23 cellular contexts compared by ENCODE assay signal in the genomic region with DNA sequence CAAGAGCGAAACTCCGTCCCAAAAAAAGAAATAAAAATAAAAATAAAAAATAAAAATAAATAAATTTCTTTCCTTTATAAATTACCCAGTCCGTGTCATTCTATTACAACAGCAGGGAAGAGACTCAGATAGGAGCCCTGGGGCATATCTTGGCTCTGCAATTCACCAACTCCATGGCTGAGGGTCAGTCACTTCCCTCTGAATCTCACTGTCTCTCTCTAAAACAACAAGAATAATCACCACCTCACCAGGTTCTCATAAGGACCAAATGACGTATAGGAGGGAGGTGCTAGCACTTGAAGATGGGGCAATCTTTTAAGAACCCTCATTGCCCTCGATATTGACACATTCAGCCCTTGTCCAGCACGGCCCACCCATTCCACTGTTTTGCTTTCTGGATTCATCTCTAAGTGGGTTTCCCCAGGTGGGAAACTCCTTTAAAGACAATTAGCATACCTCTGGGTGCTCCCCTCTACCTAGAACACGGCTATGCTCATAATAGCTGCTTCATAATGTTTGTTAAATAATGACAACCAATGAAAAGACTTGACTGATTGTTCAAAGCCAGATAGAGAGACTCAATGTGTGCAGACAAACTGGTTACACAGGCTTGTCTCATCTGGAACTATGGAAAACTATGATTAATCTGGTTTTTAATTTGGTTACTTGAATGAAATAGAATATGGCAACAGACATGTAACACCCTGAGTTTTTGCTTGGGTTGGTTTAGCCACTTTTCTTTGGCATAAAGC. TPM values are rescaled to one million over a fixed set of nuclear protein-coding genes. Genes with fewer than 3 reads are reported as not detected.
A peak's percentile ranks its signal among the peaks of the same experiment; 100 is the strongest.
DNase-seq lines count a peak whose midpoint lies in the region; ATAC-seq, FAIRE-seq and TF ChIP-seq lines count a peak whose summit lies in the region.
"Had no signal": no experiment of that assay in that cellular context is flagged by ENCODE, and none has a peak within 500 bp of the region (broad histone marks: within the 10 kb centered on the region; RNA-seq: fewer than 3 reads in every experiment).

No MANE protein-coding gene starts in this region.

- H3K9me3 Mint-ChIP-seq in mesothelial cell of epicardium = no peaks in the 10 kb centered on the region

- peaks cover 20% of the 10 kb centered on the region for H3K4me1 Mint-ChIP-seq in mesothelial cell of epicardium
- H3K4me1 Mint-ChIP-seq: CD4-positive, alpha-beta memory T cell; IgD-negative memory B cell had no signal

- H3K27ac ChIP-seq in right lobe of liver (no peak overlapping the region), small intestine (ENCODE audit: low read depth in 1 of 2, low read length in 1 of 2) (no peak overlapping the region)
- H3K27ac ChIP-seq: 22Rv1; BLaER1 treated with 17β-estradiol and CSF1 and Interleukin-3, amounts not matched to agents 10 nM and 100 nM; Peyer's patch had no signal

- DNase-seq in DMS53 (lab: John Stamatoyannopoulos, UW) (peak; percentile 19), DMS53 treated with DMSO at 0.1 percent for 48 hours (lab: John Stamatoyannopoulos, UW; ENCODE audit: unreplicated experiment) (no peak), bronchial epithelial cell (ENCODE audit: low read depth) (peak; percentile 47), mesothelial cell of epicardium (ENCODE audit: low spot score in 2 of 2, unreplicated experiment in 2 of 2) (no peak), right lobe of liver (no peak), GM13977 (ENCODE audit: low spot score) (no peak), small intestine (no peak)
- DNase-seq: ACHN; Caco-2; CD4-positive, alpha-beta memory T cell; DMS153; GDM1; H7; Kasumi-1; MG63; NCI-H1417 treated with DMSO at 0.1 percent for 48 hours; NCI-H187; Peyer's patch had no signal

- H3K4me3 ChIP-seq in bronchial epithelial cell (ENCODE audit: low read depth, low read length) = no peak overlapping the region
- no peak overlapping the region for H3K4me3 ChIP-seq in right lobe of liver
- H3K4me3 ChIP-seq in small intestine (ENCODE audit: low read depth in 1 of 2, low read length in 2 of 2) = no peak overlapping the region
- H3K4me3 ChIP-seq: BLaER1 treated with 17β-estradiol and CSF1 and Interleukin-3, amounts not matched to agents 10 nM and 100 nM; MG63; Peyer's patch had no signal

- intact Hi-C loops in right lobe of liver (cut with DNase I) = no loop called here

- H3K9me3 ChIP-seq in right lobe of liver (no peaks in the 10 kb centered on the region), small intestine (ENCODE audit: control insufficient read depth, low read depth) (no peaks in the 10 kb centered on the region)
- H3K9me3 ChIP-seq: BLaER1 treated with 17β-estradiol and CSF1 and Interleukin-3, amounts not matched to agents 10 nM and 100 nM; Caco-2; MG63; Peyer's patch had no signal

- 79% methylated on average over 7 of the region's 7 CpGs for WGBS in right lobe of liver (ENCODE audit: insufficient coverage, low coverage, low lambda C conversion rate, missing lambda C conversion rate)
- 89% methylated on average over 7 of the region's 7 CpGs for WGBS in small intestine, 3 donors

- TF ChIP-seq POLR2A in right lobe of liver (IDR thresholded peaks at IDR 0.05) = no peak

- TF ChIP-seq EP300 in Ishikawa (IDR thresholded peaks at IDR 0.05; ENCODE audit: borderline replicate concordance) = no peak

- H3K27me3 ChIP-seq in bronchial epithelial cell (ENCODE audit: control insufficient read depth, insufficient read depth, low read length) (no peaks in the 10 kb centered on the region), right lobe of liver (no peaks in the 10 kb centered on the region), small intestine (ENCODE audit: control insufficient read depth in 2 of 2, insufficient read depth in 2 of 2, low read length in 2 of 2) (no peaks in the 10 kb centered on the region)
- H3K27me3 ChIP-seq: BLaER1 treated with 17β-estradiol and CSF1 and Interleukin-3, amounts not matched to agents 10 nM and 100 nM; MG63; Peyer's patch had no signal

- no peaks in the 10 kb centered on the region for H3K36me3 Mint-ChIP-seq in mesothelial cell of epicardium
- H3K36me3 Mint-ChIP-seq: CD4-positive, alpha-beta memory T cell; IgD-negative memory B cell had no signal

- peaks cover 2% of the 10 kb centered on the region for H3K27me3 Mint-ChIP-seq in mesothelial cell of epicardium (ENCODE audit: low read depth)

- in situ Hi-C loops in GM13977 (cut with MboI; ENCODE audit: low pct_unique_long_range_greater_than_20kb, low sequenced_read_pairs, unreplicated experiment) = no loop called here

- FAIRE-seq in bronchial epithelial cell (lab: Jason Lieb, UNC) = no peak
- no peak for FAIRE-seq in small intestine (lab: Jason Lieb, UNC)

- peak overlapping the region; percentile 75 for H3K27ac Mint-ChIP-seq in mesothelial cell of epicardium
- H3K27ac Mint-ChIP-seq: CD4-positive, alpha-beta memory T cell; IgD-negative memory B cell had no signal

- TF ChIP-seq CTCF in bronchial epithelial cell (IDR thresholded peaks at IDR 0.05; ENCODE audit: insufficient read depth, low read length, severe bottlenecking) (no peak), mesothelial cell of epicardium (IDR thresholded peaks at IDR 0.05; ENCODE audit: unreplicated experiment) (no peak), right lobe of liver (IDR thresholded peaks at IDR 0.05) (no peak), GM13977 (IDR thresholded peaks at IDR 0.05; ENCODE audit: extremely low read depth, insufficient read depth, missing control alignments) (no peak)

- H3K36me3 ChIP-seq in bronchial epithelial cell (ENCODE audit: control insufficient read depth, insufficient read depth, low read length) (no peaks in the 10 kb centered on the region), right lobe of liver (no peaks in the 10 kb centered on the region), small intestine (ENCODE audit: control insufficient read depth in 2 of 2, insufficient read depth in 2 of 2, low read length in 2 of 2) (no peaks in the 10 kb centered on the region)
- H3K36me3 ChIP-seq: BLaER1 treated with 17β-estradiol and CSF1 and Interleukin-3, amounts not matched to agents 10 nM and 100 nM; MG63; Peyer's patch had no signal

- TF ChIP-seq RAD21 in Ishikawa (IDR thresholded peaks at IDR 0.05; ENCODE audit: low read depth) = no peak

- ATAC-seq in right lobe of liver = no peak

- no peak overlapping the region for H3K4me3 Mint-ChIP-seq in mesothelial cell of epicardium
- H3K4me3 Mint-ChIP-seq: CD4-positive, alpha-beta memory T cell; IgD-negative memory B cell had no signal

- H3K4me1 ChIP-seq in right lobe of liver (no peaks in the 10 kb centered on the region), small intestine (ENCODE audit: control insufficient read depth in 2 of 2, insufficient read depth in 1 of 2, low read depth in 1 of 2, low read length in 1 of 2) (no peaks in the 10 kb centered on the region)
- H3K4me1 ChIP-seq: Peyer's patch had no signal

TF ChIP-seq in Ishikawa, 13 proteins besides CTCF, POLR2A, EP300 and RAD21:
- TF ChIP-seq EGR1 (IDR thresholded peaks at IDR 0.05) (no peak), TEAD4 (IDR thresholded peaks at IDR 0.05) (no peak), NFIC (IDR thresholded peaks at IDR 0.05) (peak; percentile 40; the same call in 1 of the 2 replicates)

RNA-seq across cellular contexts. Expression of gene MYCN, which starts 15.1 kb away (rescaled TPM):
- total RNA-seq in bronchial epithelial cell (not detected in 2 replicates), mesothelial cell of epicardium (69.1 to 79.4 TPM (median 72.5 TPM) in 3 replicates), right lobe of liver (under 1 TPM in 4 of 6 experiments, not detected in 2; 0.07 to 0.35 (median 0.23) TPM)
- 1 to 10 TPM; 1.1 to 2.5 (median 2.1) TPM for polyA plus RNA-seq in small intestine
- total RNA-seq: OCI-LY7 had no signal
- polyA plus RNA-seq: CD4-positive, alpha-beta memory T cell; IgD-negative memory B cell had no signal

Comparison
In these comparisons a context has a peak if more than half of its experiments do, and no peak if none do; other contexts are left out.
1. DNase-seq: peak in DMS53 (single experiment) and bronchial epithelial cell (single experiment); none in DMS53 treated with DMSO at 0.1 percent for 48 hours (single experiment), mesothelial cell of epicardium (0 of 2), right lobe of liver (0 of 3), GM13977 (single experiment) and small intestine (single experiment).
2. RNA of gene MYCN, which starts 15.1 kb away (total RNA-seq): 69.1 to 79.4 TPM in mesothelial cell of epicardium; 0.07 to 0.35 TPM in right lobe of liver and not detected in bronchial epithelial cell; every median in the first group is over 10 times any median in the second.